1 cellular context compared by ENCODE assay signal in genomic region chr22:39920134-39920743, GRCh38.
A peak's percentile ranks its signal among the peaks of the same experiment; 100 is the strongest.
TF ChIP-seq lines count a peak whose summit lies in the region.

No MANE protein-coding gene starts in this region.

TF ChIP-seq in K562, 482 proteins besides CTCF, POLR2A, EP300 and RAD21 (continued from another document and continues in another):
- TF ChIP-seq ZBTB11 (CRISPR knock-in tag; IDR thresholded peaks at IDR 0.05) (0 out of 6 replicates have a peak, but pooled peaks of 1 of the 3 experiments have one; percentile 27), CREB1 (IDR thresholded peaks at IDR 0.05) (no peak), CREB1 (CRISPR knock-in tag; IDR thresholded peaks at IDR 0.05) (no peak), NFIX (CRISPR knock-in tag; IDR thresholded peaks at IDR 0.05; ENCODE audit: low read depth) (no peak), TFAP4 (CRISPR knock-in tag; IDR thresholded peaks at IDR 0.05; ENCODE audit: borderline replicate concordance) (0 out of 2 replicates have a peak, but pooled peaks have one; percentile 25), TBP (optimal IDR thresholded peaks at IDR 0.05; ENCODE audit: low read depth, low read length) (no peak), DNMT1 (IDR thresholded peaks at IDR 0.05) (no peak), SUPT5H (IDR thresholded peaks at IDR 0.05) (no peak), RBM14 (IDR thresholded peaks at IDR 0.05; ENCODE audit: borderline replicate concordance, insufficient read depth, low read depth, low read length) (no peak), MAFF (IDR thresholded peaks at IDR 0.05; ENCODE audit: low read length) (peak; percentile 58; the same call in 1 of the 2 replicates), CHAMP1 (IDR thresholded peaks at IDR 0.05) (peak; percentile 40; the same call in 1 of the 2 replicates), TAL1 (IDR thresholded peaks at IDR 0.05) (peak; percentile 90), BCOR (IDR thresholded peaks at IDR 0.05) (no peak), RCOR1 (IDR thresholded peaks at IDR 0.05; ENCODE audit: borderline replicate concordance in 1 of 2, low read depth in 2 of 2, low read length in 2 of 2) (peak in 1 of 2 experiments; percentile 88; a peak in 1 of 4 replicates), FOXA1 (IDR thresholded peaks at IDR 0.05; ENCODE audit: borderline replicate concordance) (no peak), ARID4B (CRISPR knock-in tag; IDR thresholded peaks at IDR 0.05) (no peak), ZFP36 (IDR thresholded peaks at IDR 0.05; ENCODE audit: low read depth, low read length, partially characterized antibody) (no peak), ZNF24 (IDR thresholded peaks at IDR 0.05) (no peak), GMEB1 (CRISPR knock-in tag; IDR thresholded peaks at IDR 0.05) (no peak), TAF9B (IDR thresholded peaks at IDR 0.05; ENCODE audit: partially characterized antibody) (peak; percentile 28), HOXB6 (CRISPR knock-in tag; IDR thresholded peaks at IDR 0.05; ENCODE audit: borderline replicate concordance) (no peak), TSHZ1 (CRISPR knock-in tag; IDR thresholded peaks at IDR 0.05) (no peak), MTA3 (IDR thresholded peaks at IDR 0.05; ENCODE audit: borderline replicate concordance) (peak; percentile 78), ZBTB40 (IDR thresholded peaks at IDR 0.05) (no peak), ZBTB40 (CRISPR knock-in tag; IDR thresholded peaks at IDR 0.05) (no peak), NR4A1 (CRISPR knock-in tag; IDR thresholded peaks at IDR 0.05) (no peak), NR4A1 (tag; IDR thresholded peaks at IDR 0.05) (no peak)
